13 cellular contexts compared by ENCODE assay signal in genomic region chr5:176803943-176804498, GRCh38. TPM values are rescaled to one million over a fixed set of nuclear protein-coding genes. Genes with fewer than 3 reads are reported as not detected.
DNase-seq lines count a peak whose midpoint lies in the region; ATAC-seq and TF ChIP-seq lines count a peak whose summit lies in the region.
"Had no signal": no experiment of that assay in that cellular context is flagged by ENCODE, and none has a peak within 500 bp of the region (broad histone marks: within the 10 kb centered on the region; RNA-seq: fewer than 3 reads in every experiment).

No MANE protein-coding gene starts in this region.

- ATAC-seq in SK-N-SH treated with all-trans-retinoic acid at 6 μM for 48 hours: peak; percentile 60; the same call in 2 of the 3 replicates
- ATAC-seq in activated CD4-positive, CD25-positive, alpha-beta regulatory T cell treated with anti-CD3 and anti-CD28 coated beads, Interleukin-2, amount 50 U/mL, for 24 hours: no peak
- ATAC-seq: activated T-cell treated with anti-CD3 and anti-CD28 coated beads, Interleukin-2, amount 50 U/mL, for 72 hours had no signal

- no TSS peak for BruUV-seq in MCF 10A (replicated peaks; lab: Mats Ljungman, UMichigan)

- WGBS in testis, 2 donors: 48 to 54% methylated on average over 8 of the region's 8 CpGs

- no peak for TF ChIP-seq CTCF in MCF 10A (IDR thresholded peaks at IDR 0.05; ENCODE audit: unreplicated experiment)
- no peak for TF ChIP-seq CTCF in breast epithelium (IDR thresholded peaks at IDR 0.05)
- no peak for TF ChIP-seq CTCF in testis (IDR thresholded peaks at IDR 0.05)

- H3K27me3 ChIP-seq in breast epithelium (peaks cover 0 to 68% of the 10 kb centered on the region in 2 donors), testis (no peaks in the 10 kb centered on the region)

- DNase-seq in MCF 10A (ENCODE audit: unreplicated experiment): peak; percentile 63
- DNase-seq in breast epithelium (ENCODE audit: low spot score in 2 of 2): no peak
- peak; percentile 23 to 36 for DNase-seq in erythroblast (lab: John Stamatoyannopoulos, UW)
- peak; percentile 40 for DNase-seq in testis
- no peak for DNase-seq in amygdala (lab: John Stamatoyannopoulos, UW)
- no peak for DNase-seq in stimulated activated CD4-positive, alpha-beta T cell treated with anti-CD3 and anti-CD28 coated beads, Interleukin-12 subunit alpha, Interleukin-12 subunit beta, amount 100 ng/mL, for 4 hours
- DNase-seq: activated T-cell treated with anti-CD3 and anti-CD28 coated beads, Interleukin-2, amount 50 U/mL, for 72 hours; cortex of kidney; HCEC 1CT; hippocampal formation; NCI-H1092 had no signal

- POLR2A ChIA-PET in MCF 10A (lab: Yijun Ruan, JAX): no interaction called here

- no peaks in the 10 kb centered on the region for H3K36me3 ChIP-seq in breast epithelium
- H3K36me3 ChIP-seq in testis (ENCODE audit: low read depth, missing control alignments): no peaks in the 10 kb centered on the region

- H3K9me3 Mint-ChIP-seq in MCF 10A (ENCODE audit: unreplicated experiment): no peaks in the 10 kb centered on the region
- H3K9me3 Mint-ChIP-seq: activated T-cell treated with anti-CD3 and anti-CD28 coated beads, Interleukin-2, amount 50 U/mL, for 72 hours had no signal

- peaks cover 55% of the 10 kb centered on the region for H3K27me3 Mint-ChIP-seq in MCF 10A (ENCODE audit: insufficient read depth, unreplicated experiment)

- H3K27ac Mint-ChIP-seq in MCF 10A (ENCODE audit: low read depth, unreplicated experiment): no peak overlapping the region
- H3K27ac Mint-ChIP-seq: activated T-cell treated with anti-CD3 and anti-CD28 coated beads, Interleukin-2, amount 50 U/mL, for 72 hours had no signal

- no peak overlapping the region for H3K27ac ChIP-seq in breast epithelium
- H3K27ac ChIP-seq in testis: no peak overlapping the region

- peaks cover 7% of the 10 kb centered on the region for H3K36me3 Mint-ChIP-seq in MCF 10A (ENCODE audit: insufficient read depth, unreplicated experiment)

- no peaks in the 10 kb centered on the region for H3K4me1 Mint-ChIP-seq in MCF 10A (ENCODE audit: insufficient read depth, unreplicated experiment)

- H3K9me3 ChIP-seq in breast epithelium (no peaks in the 10 kb centered on the region), testis (no peaks in the 10 kb centered on the region)

- CTCF ChIA-PET in MCF 10A (lab: Yijun Ruan, JAX): no interaction called here

- intact Hi-C loops in MCF 10A (cut with micrococcal nuclease) (no loop called here), breast epithelium (cut with DNase I; ENCODE audit: low total_unique reads) (no loop called here), testis (cut with DNase I; ENCODE audit: low total_unique reads) (no loop called here)

- H3K4me1 ChIP-seq in breast epithelium (no peaks in the 10 kb centered on the region), testis (no peaks in the 10 kb centered on the region)

- H3K4me3 Mint-ChIP-seq in MCF 10A (ENCODE audit: unreplicated experiment): no peak overlapping the region
- H3K4me3 Mint-ChIP-seq: activated T-cell treated with anti-CD3 and anti-CD28 coated beads, Interleukin-2, amount 50 U/mL, for 72 hours had no signal

- H3K4me3 ChIP-seq in breast epithelium (no peak overlapping the region), testis (no peak overlapping the region)

- no peak for TF ChIP-seq POLR2A in breast epithelium (IDR thresholded peaks at IDR 0.05)
- no peak for TF ChIP-seq POLR2A in erythroblast (IDR thresholded peaks at IDR 0.05; ENCODE audit: low read length)
- TF ChIP-seq POLR2A in testis (IDR thresholded peaks at IDR 0.05): no peak

TF ChIP-seq in SK-N-SH treated with all-trans-retinoic acid at 6 μM for 48 hours, 23 proteins besides CTCF, POLR2A, EP300 and RAD21:
- no peak for TF ChIP-seq ESRRG (CRISPR knock-in tag; IDR thresholded peaks at IDR 0.05)
- TF ChIP-seq RARB (CRISPR knock-in tag; IDR thresholded peaks at IDR 0.05): no peak
- no peak for TF ChIP-seq PPARA (CRISPR knock-in tag; IDR thresholded peaks at IDR 0.05; ENCODE audit: borderline replicate concordance)
- TF ChIP-seq TSHZ2 (CRISPR knock-in tag; IDR thresholded peaks at IDR 0.05): no peak
- no peak for TF ChIP-seq ZNF70 (CRISPR knock-in tag; IDR thresholded peaks at IDR 0.05)
- no peak for TF ChIP-seq GLIS3 (CRISPR knock-in tag; IDR thresholded peaks at IDR 0.05)
- TF ChIP-seq ZC3H10 (CRISPR knock-in tag; IDR thresholded peaks at IDR 0.05): no peak
- no peak for TF ChIP-seq TCF4 (CRISPR knock-in tag; IDR thresholded peaks at IDR 0.05; ENCODE audit: borderline replicate concordance)
- no peak for TF ChIP-seq OSR1 (CRISPR knock-in tag; IDR thresholded peaks at IDR 0.05)
- TF ChIP-seq CREB5 (CRISPR knock-in tag; IDR thresholded peaks at IDR 0.05; ENCODE audit: low read depth): no peak
- TF ChIP-seq ARNTL (CRISPR knock-in tag; IDR thresholded peaks at IDR 0.05; ENCODE audit: borderline replicate concordance, low read depth): no peak
- TF ChIP-seq CSRNP3 (CRISPR knock-in tag; IDR thresholded peaks at IDR 0.05): no peak
- TF ChIP-seq TOX (CRISPR knock-in tag; IDR thresholded peaks at IDR 0.05; ENCODE audit: borderline replicate concordance): no peak
- no peak for TF ChIP-seq ZNF565 (CRISPR knock-in tag; conservative IDR thresholded peaks at IDR 0.05; ENCODE audit: low read depth)
- no peak for TF ChIP-seq ZFP3 (CRISPR knock-in tag; IDR thresholded peaks at IDR 0.05)
- no peak for TF ChIP-seq ISL1 (CRISPR knock-in tag; IDR thresholded peaks at IDR 0.05)
- no peak for TF ChIP-seq SNAI2 (CRISPR knock-in tag; IDR thresholded peaks at IDR 0.05)
- no peak for TF ChIP-seq POU6F1 (CRISPR knock-in tag; IDR thresholded peaks at IDR 0.05; ENCODE audit: borderline replicate concordance, low read depth)
- TF ChIP-seq CSDC2 (CRISPR knock-in tag; IDR thresholded peaks at IDR 0.05): no peak

RNA-seq across cellular contexts. Expression of gene UNC5A, which starts 6.3 kb away (rescaled TPM):
- total RNA-seq in MCF 10A (2022): 0.22 and 0.51 TPM in 2 replicates
- 1 to 10 TPM in 1 of 3 donors, under 1 TPM in 1, not detected in 1; 0.15 to 2.9 TPM for total RNA-seq in breast epithelium
- total RNA-seq in testis: 1 to 10 TPM; 1.7 to 2.0 TPM
- polyA plus RNA-seq in testis (ENCODE audit: insufficient read depth, low read depth, low replicate concordance): 1.8 TPM

Comparison
In these comparisons a context has a peak if more than half of its experiments do, and no peak if none do; other contexts are left out.
1. DNase-seq: peak in MCF 10A (single experiment), erythroblast (2 of 2) and testis (single experiment); none in breast epithelium (0 of 2), amygdala (0 of 56) and stimulated activated CD4-positive, alpha-beta T cell treated with anti-CD3 and anti-CD28 coated beads, Interleukin-12 subunit alpha, Interleukin-12 subunit beta, amount 100 ng/mL, for 4 hours (single experiment).